ENCODE assay signal across 8 cellular contexts in the genomic region with DNA sequence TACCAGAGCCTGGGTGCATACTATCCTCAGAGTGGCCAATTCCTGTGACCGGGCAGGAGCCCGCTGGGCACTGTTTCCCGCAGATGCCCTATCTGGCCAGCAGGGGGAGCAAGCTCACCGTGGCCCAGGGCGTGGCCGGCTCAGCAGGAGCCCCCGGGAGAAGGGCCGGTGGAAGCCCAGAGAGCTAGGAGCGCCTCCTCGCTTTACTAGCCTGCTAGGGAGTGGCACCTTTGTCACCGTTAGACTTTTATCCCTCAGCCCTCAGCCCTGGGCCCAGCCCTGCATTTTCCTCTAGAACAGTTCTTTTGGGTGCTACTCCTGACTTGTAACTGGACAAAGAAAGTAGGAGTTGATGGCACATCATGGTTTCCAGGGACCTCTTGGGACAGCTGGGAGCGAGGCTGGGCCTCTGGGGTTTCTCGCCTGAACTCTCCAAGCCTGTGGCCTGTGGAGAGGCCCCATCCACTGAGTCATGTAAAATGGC. TPM values are rescaled to one million over a fixed set of nuclear protein-coding genes. Genes with fewer than 3 reads are reported as not detected.
DNase-seq lines count a peak whose midpoint lies in the region; ATAC-seq and TF ChIP-seq lines count a peak whose summit lies in the region.

No MANE protein-coding gene starts in this region.

- peak overlapping the region in 2 of 3 donors; percentile 1 to 7 for H3K27ac ChIP-seq in thyroid gland

- no peak for TF ChIP-seq POLR2A in thyroid gland (IDR thresholded peaks at IDR 0.05)

- TF ChIP-seq CTCF in fibroblast of pulmonary artery (IDR thresholded peaks at IDR 0.05; ENCODE audit: low read length, missing control alignments) (peak; percentile 97), omental fat pad (IDR thresholded peaks at IDR 0.05) (peak in 2 of 3 donors; percentile 40 to 69), thyroid gland (IDR thresholded peaks at IDR 0.05) (peak; percentile 85 to 96 (median 92))

- no peaks in the 10 kb centered on the region for H3K27me3 ChIP-seq in thyroid gland

- no peak overlapping the region for H3K4me3 ChIP-seq in fibroblast of pulmonary artery (replicated peaks; ENCODE audit: low read depth, low read length)
- H3K4me3 ChIP-seq in thyroid gland (replicated peaks in 1 of 3) = no peak overlapping the region

- intact Hi-C loops in thyroid gland (cut with DNase I) = no loop called here

- 18 to 26% methylated on average over 10 to 13 of the region's 13 CpGs for WGBS in thyroid gland, 2 donors

- no peaks in the 10 kb centered on the region for H3K9me3 ChIP-seq in thyroid gland

- H3K36me3 ChIP-seq in thyroid gland = no peaks in the 10 kb centered on the region

- peaks cover 29 to 44% of the 10 kb centered on the region in 2 donors for H3K4me1 ChIP-seq in thyroid gland

- DNase-seq in DMS53 (lab: John Stamatoyannopoulos, UW) (peak; percentile 85), HUDEP-2 (lab: John Stamatoyannopoulos, UW; ENCODE audit: unreplicated experiment in 76 of 76) (peak in 59 of 76 experiments; percentile 6 to 76 (median 36)), RPMI7951 (ENCODE audit: low read depth) (peak; percentile 63), activated T-helper 1 cell treated with Interleukin-2 at 50 U/mL for 16 hours (ENCODE audit: low read depth) (peak; percentile 45), fibroblast of pulmonary artery (ENCODE audit: low read depth) (peak; percentile 62), omental fat pad (ENCODE audit: low spot score) (no peak), thyroid gland (peak; percentile 74 to 80)

- ATAC-seq in GM21515 (IDR thresholded peaks at IDR 0.05; ENCODE audit: unreplicated experiment) = peak; percentile 89
- peak; percentile 78 for ATAC-seq in omental fat pad (ENCODE audit: low FRiP score)

RNA-seq across cellular contexts. Expression of gene TMEM177, which starts 24.0 kb away (rescaled TPM):
- 9.0 and 10.8 TPM in 2 replicates for total RNA-seq in RPMI7951 (2014; rRNA removed; shearing (Covaris generic))
- total RNA-seq in omental fat pad (1 to 10 TPM; 3.8 to 6.5 (median 4.1) TPM), thyroid gland (10 to 100 TPM in 3 of 4 donors, 1 to 10 TPM in 1; 6.2 to 24.3 (median 14.1) TPM)

RNA-seq across cellular contexts. Expression of gene PTPN4, which starts 56.8 kb away (rescaled TPM):
- 19.2 and 21.1 TPM in 2 replicates for total RNA-seq in RPMI7951 (2014; rRNA removed; shearing (Covaris generic))
- total RNA-seq in omental fat pad (10 to 100 TPM; 20.2 to 41.0 (median 30.5) TPM), thyroid gland (100 to 1,000 TPM in 2 of 4 donors, 10 to 100 TPM in 2; 79.1 to 131 (median 114) TPM)
